In the genomic region with DNA sequence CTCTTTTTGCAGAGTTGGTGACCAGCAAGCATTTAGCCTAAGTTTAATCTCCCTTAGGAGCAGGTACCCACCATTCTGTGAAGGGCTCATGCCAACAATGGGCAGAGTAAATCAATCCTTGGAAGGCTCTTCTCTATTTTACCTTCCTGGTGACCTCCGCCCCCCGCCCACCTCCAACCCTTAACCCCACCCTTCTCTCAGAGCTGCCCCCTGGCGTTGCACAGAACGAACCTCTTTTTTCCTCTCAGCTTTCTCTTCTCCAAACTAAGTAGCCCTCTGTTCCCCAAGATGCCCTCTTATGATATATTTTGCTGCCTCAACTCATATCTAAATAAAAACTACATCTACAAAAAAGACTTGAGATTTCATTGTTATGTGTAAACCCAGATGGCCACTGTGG, we compare ENCODE assay signal across 28 cellular contexts.
DNase-seq lines count a peak whose midpoint lies in the region; ATAC-seq and TF ChIP-seq lines count a peak whose summit lies in the region.
"Had no signal": no experiment of that assay in that cellular context is flagged by ENCODE, and none has a peak within 500 bp of the region (broad histone marks: within the 10 kb centered on the region; RNA-seq: fewer than 3 reads in every experiment).

No MANE protein-coding gene starts in this region.

- peak; percentile 27 for TF ChIP-seq CTCF in Calu3 (IDR thresholded peaks at IDR 0.05; ENCODE audit: unreplicated experiment)
- TF ChIP-seq CTCF in GM23338 (conservative IDR thresholded peaks at IDR 0.05; ENCODE audit: low read depth in 2 of 2) = peak; percentile 46 to 52
- peak; percentile 35; the same call in 1 of the 2 replicates for TF ChIP-seq CTCF in OCI-LY1 (IDR thresholded peaks at IDR 0.05; ENCODE audit: low read length)
- TF ChIP-seq CTCF in choroid plexus epithelial cell (conservative IDR thresholded peaks at IDR 0.05; ENCODE audit: low read depth, low read length) = peak; percentile 13
- TF ChIP-seq CTCF in ascending aorta (IDR thresholded peaks at IDR 0.05) = no peak
- TF ChIP-seq CTCF in hepatocyte (IDR thresholded peaks at IDR 0.05; ENCODE audit: poor library complexity) = no peak

- H3K36me3 ChIP-seq in GM23338 (ENCODE audit: insufficient read depth) = no peaks in the 10 kb centered on the region
- no peaks in the 10 kb centered on the region for H3K36me3 ChIP-seq in OCI-LY1 (ENCODE audit: insufficient read depth, low read length)
- no peaks in the 10 kb centered on the region for H3K36me3 ChIP-seq in ascending aorta
- no peaks in the 10 kb centered on the region for H3K36me3 ChIP-seq in hepatocyte (replicated peaks; ENCODE audit: insufficient read depth, low read depth)
- H3K36me3 ChIP-seq: esophagus squamous epithelium, gastroesophageal sphincter, thoracic aorta had no signal

- ATAC-seq in GM23338 = no peak
- ATAC-seq: body of pancreas, gastroesophageal sphincter had no signal

- peak; percentile 15 for DNase-seq in Calu3
- DNase-seq in GM23338 (ENCODE audit: low spot score) = peak; percentile 41
- no peak for DNase-seq in choroid plexus epithelial cell (ENCODE audit: low read depth)
- DNase-seq in cerebellar cortex (ENCODE audit: low spot score) = no peak
- no peak for DNase-seq in ascending aorta (ENCODE audit: low spot score in 2 of 2)
- DNase-seq in HK-2 (ENCODE audit: unreplicated experiment) = no peak
- no peak for DNase-seq in hepatocyte (ENCODE audit: low spot score)
- DNase-seq: activated CD4-positive, alpha-beta T cell treated with anti-CD3 and anti-CD28 coated beads, Interleukin-2, amount 50 U/mL, for 48 hours; activated CD8-positive, alpha-beta memory T cell treated with anti-CD3 and anti-CD28 coated beads, Interleukin-2, amount 50 U/mL, for 48 hours; activated naive CD8-positive, alpha-beta T cell treated with anti-CD3 and anti-CD28 coated beads, Interleukin-2, amount 10 ng/mL, durations not matched to agents 7 days and 5 days; body of pancreas; DMS153; esophagus squamous epithelium; HCEC 1CT; KG1; NCI-H1092; NCI-H2029 treated with DMSO at 0.1 percent for 48 hours; RPMI8226; stimulated activated CD4-positive, alpha-beta T cell treated with anti-CD3 and anti-CD28 coated beads, Interleukin-2, amount 100 ng/mL, for 48 hours; stimulated activated naive CD4-positive, alpha-beta T cell had no signal

- intact Hi-C loops in Calu3 (cut with micrococcal nuclease; ENCODE audit: unreplicated experiment) (loop anchor here (5.0 kb wide), 2 partner anchors 164 to 426 kb away; no protein-coding TSS in a partner anchor), ascending aorta (cut with DNase I) (loop anchor here (5.0 kb wide), 1 partner anchor 886 kb away; no protein-coding TSS in a partner anchor)

- H3K4me1 Mint-ChIP-seq in Calu3 (ENCODE audit: low read depth, unreplicated experiment) = no peaks in the 10 kb centered on the region
- peaks cover 23% of the 10 kb centered on the region for H3K4me1 Mint-ChIP-seq in GM23338
- H3K4me1 Mint-ChIP-seq: activated naive CD8-positive, alpha-beta T cell treated with anti-CD3 and anti-CD28 coated beads, Interleukin-2, amount 10 ng/mL, durations not matched to agents 7 days and 5 days; CD14-positive monocyte had no signal

- no peak overlapping the region for H3K4me3 ChIP-seq in GM23338
- H3K4me3 ChIP-seq in OCI-LY1 (ENCODE audit: low read depth, low read length, poor library complexity, severe bottlenecking) = no peak overlapping the region
- no peak overlapping the region for H3K4me3 ChIP-seq in choroid plexus epithelial cell (ENCODE audit: low read depth, low read length)
- no peak overlapping the region for H3K4me3 ChIP-seq in ascending aorta
- no peak overlapping the region for H3K4me3 ChIP-seq in hepatocyte
- H3K4me3 ChIP-seq: body of pancreas, esophagus squamous epithelium, gastroesophageal sphincter, lung, skin epidermis, thoracic aorta had no signal

- WGBS in hepatocyte (ENCODE audit: low lambda C conversion rate, missing lambda C conversion rate) = 45% methylated on average over 2 of the region's 4 CpGs

- no peak overlapping the region for H2AFZ ChIP-seq in GM23338
- H2AFZ ChIP-seq in OCI-LY1 (ENCODE audit: low read length) = no peak overlapping the region
- no peak overlapping the region for H2AFZ ChIP-seq in hepatocyte

- H3K27ac Mint-ChIP-seq in Calu3 (ENCODE audit: unreplicated experiment) (no peak overlapping the region), GM23338 (no peak overlapping the region)
- H3K27ac Mint-ChIP-seq: activated naive CD8-positive, alpha-beta T cell treated with anti-CD3 and anti-CD28 coated beads, Interleukin-2, amount 10 ng/mL, durations not matched to agents 7 days and 5 days; CD14-positive monocyte; T-helper 2 cell treated with Interferon-gamma antibody and Interleukin-4, amounts not matched to agents 5 μg/mL and 100 μg/mL, for 36 hours had no signal

- H3K27me3 ChIP-seq in GM23338 (ENCODE audit: insufficient read depth) (no peaks in the 10 kb centered on the region), OCI-LY1 (ENCODE audit: insufficient read depth, low read length) (no peaks in the 10 kb centered on the region), ascending aorta (no peaks in the 10 kb centered on the region), hepatocyte (no peaks in the 10 kb centered on the region)
- H3K27me3 ChIP-seq: body of pancreas, esophagus squamous epithelium had no signal

- H3K36me3 Mint-ChIP-seq in Calu3 (ENCODE audit: insufficient read depth, unreplicated experiment) = no peaks in the 10 kb centered on the region
- H3K36me3 Mint-ChIP-seq in GM23338 (ENCODE audit: low read depth) = no peaks in the 10 kb centered on the region
- H3K36me3 Mint-ChIP-seq: activated naive CD8-positive, alpha-beta T cell treated with anti-CD3 and anti-CD28 coated beads, Interleukin-2, amount 10 ng/mL, durations not matched to agents 7 days and 5 days; CD14-positive monocyte had no signal

- no peaks in the 10 kb centered on the region for H3K9me3 ChIP-seq in OCI-LY1 (ENCODE audit: low read length)
- no peaks in the 10 kb centered on the region for H3K9me3 ChIP-seq in ascending aorta
- H3K9me3 ChIP-seq in hepatocyte (ENCODE audit: low read depth) = no peaks in the 10 kb centered on the region
- H3K9me3 ChIP-seq: body of pancreas, esophagus squamous epithelium, gastroesophageal sphincter, thoracic aorta had no signal

- no peak overlapping the region for H3K4me2 ChIP-seq in GM23338
- H3K4me2 ChIP-seq in OCI-LY1 (ENCODE audit: low read length) = no peak overlapping the region
- no peak overlapping the region for H3K4me2 ChIP-seq in hepatocyte

- BruUV-seq in Calu3 (replicated peaks; lab: Mats Ljungman, UMichigan) = no TSS peak

- H3K9me2 ChIP-seq in GM23338 (ENCODE audit: insufficient read depth) = peaks cover 13% of the 10 kb centered on the region; the same call in 1 of the 2 replicates
- H3K9me2 ChIP-seq in OCI-LY1 (ENCODE audit: low read depth, low read length) = no peaks in the 10 kb centered on the region
- no peaks in the 10 kb centered on the region for H3K9me2 ChIP-seq in hepatocyte (replicated peaks; ENCODE audit: insufficient read depth)

- no peaks in the 10 kb centered on the region for H3K79me2 ChIP-seq in GM23338 (replicated peaks; ENCODE audit: insufficient read depth)
- H3K79me2 ChIP-seq in OCI-LY1 (ENCODE audit: insufficient read depth, low read length) = no peaks in the 10 kb centered on the region
- no peaks in the 10 kb centered on the region for H3K79me2 ChIP-seq in hepatocyte

- H3F3A ChIP-seq in GM23338 (replicated peaks; ENCODE audit: low read depth) (no peaks in the 10 kb centered on the region), OCI-LY1 (ENCODE audit: insufficient read depth, low read length) (no peaks in the 10 kb centered on the region)

- H3K27me3 Mint-ChIP-seq in Calu3 (ENCODE audit: unreplicated experiment) = peaks cover 89% of the 10 kb centered on the region
- peaks cover 3% of the 10 kb centered on the region for H3K27me3 Mint-ChIP-seq in GM23338 (ENCODE audit: insufficient read depth, low read depth, poor library complexity)

- H3K9me3 Mint-ChIP-seq in Calu3 (ENCODE audit: low read depth, unreplicated experiment) (no peaks in the 10 kb centered on the region), GM23338 (no peaks in the 10 kb centered on the region)
- H3K9me3 Mint-ChIP-seq: activated naive CD8-positive, alpha-beta T cell treated with anti-CD3 and anti-CD28 coated beads, Interleukin-2, amount 10 ng/mL, durations not matched to agents 7 days and 5 days; CD14-positive monocyte; T-helper 2 cell treated with Interferon-gamma antibody and Interleukin-4, amounts not matched to agents 5 μg/mL and 100 μg/mL, for 36 hours had no signal

- H3K4me3 Mint-ChIP-seq in Calu3 (ENCODE audit: low read depth, unreplicated experiment) (no peak overlapping the region), GM23338 (no peak overlapping the region)
- H3K4me3 Mint-ChIP-seq: activated naive CD8-positive, alpha-beta T cell treated with anti-CD3 and anti-CD28 coated beads, Interleukin-2, amount 10 ng/mL, durations not matched to agents 7 days and 5 days; CD14-positive monocyte; neural crest cell; T-helper 2 cell treated with Interferon-gamma antibody and Interleukin-4, amounts not matched to agents 5 μg/mL and 100 μg/mL, for 36 hours had no signal

- no peak overlapping the region for H3K9ac ChIP-seq in OCI-LY1 (ENCODE audit: low read length)

- H3K27ac ChIP-seq in GM23338 (ENCODE audit: low read depth) = no peak overlapping the region
- H3K27ac ChIP-seq in OCI-LY1 (ENCODE audit: low read depth, low read length, poor library complexity, severe bottlenecking) = no peak overlapping the region
- no peak overlapping the region for H3K27ac ChIP-seq in ascending aorta
- H3K27ac ChIP-seq in hepatocyte = no peak overlapping the region
- H3K27ac ChIP-seq: body of pancreas, esophagus squamous epithelium, gastroesophageal sphincter, skin epidermis, thoracic aorta had no signal

- H4K20me1 ChIP-seq in GM23338 (replicated peaks; ENCODE audit: insufficient read depth) (no peaks in the 10 kb centered on the region), OCI-LY1 (ENCODE audit: insufficient read depth, low read length) (no peaks in the 10 kb centered on the region), hepatocyte (ENCODE audit: insufficient read depth, poor library complexity, severe bottlenecking) (no peaks in the 10 kb centered on the region)

- CTCF ChIA-PET in Calu3 (lab: Charles Lee) = interaction anchor here (0.6 to 0.7 kb wide), 2 partner anchors 195 to 336 kb away, joined by 3 read pairs; no protein-coding TSS in a partner anchor

- H3K4me1 ChIP-seq in GM23338 (ENCODE audit: insufficient read depth) (peaks cover 19% of the 10 kb centered on the region), OCI-LY1 (ENCODE audit: insufficient read depth, low read length, severe bottlenecking) (no peaks in the 10 kb centered on the region), ascending aorta (no peaks in the 10 kb centered on the region), hepatocyte (ENCODE audit: insufficient read depth) (no peaks in the 10 kb centered on the region)
- H3K4me1 ChIP-seq: body of pancreas, esophagus squamous epithelium, gastroesophageal sphincter had no signal

Comparison
In these comparisons a context has a peak if more than half of its experiments do, and no peak if none do; other contexts are left out.
1. DNase-seq: peak in Calu3 (single experiment) and GM23338 (single experiment); none in choroid plexus epithelial cell (single experiment), cerebellar cortex (single experiment), ascending aorta (0 of 2), HK-2 (single experiment) and hepatocyte (single experiment).
2. CTCF ChIP-seq: peak in Calu3 (single experiment), GM23338 (2 of 2), OCI-LY1 (single experiment) and choroid plexus epithelial cell (single experiment); none in ascending aorta (0 of 3) and hepatocyte (single experiment).